ENCODE assay signal across 23 cellular contexts in genomic region chr14:105207996-105208737, GRCh38. TPM values are rescaled to one million over a fixed set of nuclear protein-coding genes. Genes with fewer than 3 reads are reported as not detected.
DNase-seq lines count a peak whose midpoint lies in the region; ATAC-seq and TF ChIP-seq lines count a peak whose summit lies in the region.
"Had no signal": no experiment of that assay in that cellular context is flagged by ENCODE, and none has a peak within 500 bp of the region (broad histone marks: within the 10 kb centered on the region; RNA-seq: fewer than 3 reads in every experiment).

No MANE protein-coding gene starts in this region.

- TF ChIP-seq CTCF in left ventricle myocardium inferior (IDR thresholded peaks at IDR 0.05; ENCODE audit: borderline replicate concordance) (no peak), HEK293 (tag by site-specific recombination; IDR thresholded peaks at IDR 0.05) (no peak)

- H2BK15ac ChIP-seq in mesenchymal stem cell (ENCODE audit: low read depth, poor library complexity, severe bottlenecking): no peak overlapping the region

- peak overlapping the region; percentile 39 for H4K8ac ChIP-seq in mesenchymal stem cell (ENCODE audit: low read length)

- no peak overlapping the region for H3K4ac ChIP-seq in mesenchymal stem cell (ENCODE audit: low read depth in 1 of 2, low read length in 2 of 2)

- H3K79me1 ChIP-seq in mesenchymal stem cell (replicated peaks; ENCODE audit: low read length, poor library complexity, severe bottlenecking): no peaks in the 10 kb centered on the region

- CTCF ChIA-PET in HEK293 (lab: Yijun Ruan, JAX): interaction anchor here (1.4 to 2.4 kb wide), 2 partner anchors 135 to 144 kb away, joined by 3 to 9 read pairs; no protein-coding TSS in a partner anchor

- no peak overlapping the region for H3K23ac ChIP-seq in mesenchymal stem cell (ENCODE audit: low read length in 2 of 2)

- H3K9me3 ChIP-seq in left ventricle myocardium inferior (replicated peaks) (no peaks in the 10 kb centered on the region), HEK293 (ENCODE audit: control insufficient read depth, insufficient read depth, low read depth, low read length) (no peaks in the 10 kb centered on the region), mesenchymal stem cell (ENCODE audit: control insufficient read depth, low read length) (no peaks in the 10 kb centered on the region)
- H3K9me3 ChIP-seq: BE2C, SJCRH30 had no signal

- no peak overlapping the region for H2BK5ac ChIP-seq in mesenchymal stem cell (ENCODE audit: low read depth, low read length, poor library complexity, severe bottlenecking)

- H3K27me3 ChIP-seq in left ventricle myocardium inferior (ENCODE audit: low read depth) (no peaks in the 10 kb centered on the region), mesenchymal stem cell (ENCODE audit: control insufficient read depth in 1 of 2, insufficient read depth in 1 of 2, low read length in 2 of 2) (peaks cover 0 to 8% of the 10 kb centered on the region in 2 experiments)
- H3K27me3 ChIP-seq: BE2C, SJCRH30 had no signal

- H3K4me3 ChIP-seq in left ventricle myocardium inferior (no peak overlapping the region), HEK293 (ENCODE audit: low read depth, low read length) (no peak overlapping the region), mesenchymal stem cell (ENCODE audit: insufficient read depth in 1 of 2, low read depth in 1 of 2, low read length in 2 of 2) (no peak overlapping the region)
- H3K4me3 ChIP-seq: GM23248, SJCRH30 had no signal

- DNase-seq in left ventricle myocardium inferior (no peak), cardiac septum (ENCODE audit: low spot score) (no peak), mesenchymal stem cell (no peak), RPMI8226 (no peak)
- no peak for DNase-seq in NK-92 treated with Interleukin-12 subunit alpha and Interleukin-12 subunit beta, amount 100 ng/mL, for 24 hours (lab: John Stamatoyannopoulos, UW)
- DNase-seq: ACHN; CD4-positive, alpha-beta T cell; GM23248; H9; HFFc6; IMR-90; NCI-H1048; NCI-H1417; NCI-H187; NCI-H2081 treated with DMSO at 0.1 percent for 48 hours; NCI-H2171; NCI-H226; NCI-H510A; SJCRH30 had no signal

- H3K4me1 ChIP-seq in left ventricle myocardium inferior: peaks cover 45% of the 10 kb centered on the region
- H3K4me1 ChIP-seq in HEK293 (ENCODE audit: control insufficient read depth, insufficient read depth, low read length): no peaks in the 10 kb centered on the region
- H3K4me1 ChIP-seq in mesenchymal stem cell (ENCODE audit: control insufficient read depth, insufficient read depth, low read depth, low read length): peaks cover 26% of the 10 kb centered on the region

- H4K91ac ChIP-seq in mesenchymal stem cell (ENCODE audit: low read length): peak overlapping the region; percentile 34

- H3K14ac ChIP-seq in mesenchymal stem cell (ENCODE audit: low read length in 2 of 2): no peak overlapping the region

- no peak overlapping the region for H2AK5ac ChIP-seq in mesenchymal stem cell (ENCODE audit: low read length, severe bottlenecking)

- H3K4me2 ChIP-seq in mesenchymal stem cell (ENCODE audit: low read length, poor library complexity, severe bottlenecking): no peak overlapping the region

- H3K27ac ChIP-seq in left ventricle myocardium inferior (replicated peaks) (peak overlapping the region; percentile 79), HEK293 (ENCODE audit: extremely low read depth, low read depth, low read length) (no peak overlapping the region), mesenchymal stem cell (ENCODE audit: low read length, poor library complexity, severe bottlenecking) (no peak overlapping the region)
- H3K27ac ChIP-seq: GM23248, SJCRH30 had no signal

- intact Hi-C loops in left ventricle myocardium inferior (cut with micrococcal nuclease) (no loop called here), cardiac septum (cut with DNase I) (no loop called here)

- no peak for ATAC-seq in GM21360 (IDR thresholded peaks at IDR 0.05; ENCODE audit: unreplicated experiment)
- ATAC-seq: SK-N-SH treated with all-trans-retinoic acid at 6 μM for 48 hours had no signal

- WGBS in mesenchymal stem cell: 88% methylated on average over 24 of the region's 25 CpGs

- no peak overlapping the region for H3K9ac ChIP-seq in mesenchymal stem cell (ENCODE audit: low read length)
- H3K9ac ChIP-seq: GM23248 had no signal

- no peak overlapping the region for H2AFZ ChIP-seq in mesenchymal stem cell (ENCODE audit: low read depth, low read length)
- H2AFZ ChIP-seq: GM23248 had no signal

- H3K18ac ChIP-seq in mesenchymal stem cell (ENCODE audit: low read depth in 1 of 2, low read length in 2 of 2): no peak overlapping the region

- H3K36me3 ChIP-seq in left ventricle myocardium inferior (peaks cover 31% of the 10 kb centered on the region), HEK293 (ENCODE audit: control insufficient read depth in 2 of 2, insufficient read depth in 1 of 2, low read length in 2 of 2) (peaks cover 0 to 21% of the 10 kb centered on the region in 2 experiments; a peak in 1 of 3 replicates), mesenchymal stem cell (ENCODE audit: control insufficient read depth in 1 of 2, insufficient read depth in 2 of 2, low read depth in 1 of 2, low read length in 2 of 2) (peaks cover 5 to 58% of the 10 kb centered on the region in 2 experiments)
- H3K36me3 ChIP-seq: SJCRH30 had no signal

- H2BK120ac ChIP-seq in mesenchymal stem cell (ENCODE audit: low read depth, low read length): no peak overlapping the region

- no peak overlapping the region for H2BK12ac ChIP-seq in mesenchymal stem cell (ENCODE audit: low read length in 2 of 2)

- POLR2A ChIA-PET in HEK293 (lab: Yijun Ruan, JAX): no interaction called here

TF ChIP-seq in HEK293, 187 proteins besides CTCF, POLR2A, EP300 and RAD21:
- 0 out of 2 replicates have a peak, but pooled peaks have one; percentile 29 for TF ChIP-seq SCRT1 (tag by site-specific recombination; IDR thresholded peaks at IDR 0.05; ENCODE audit: borderline replicate concordance)
- TF ChIP-seq SCRT2 (tag by site-specific recombination; IDR thresholded peaks at IDR 0.05): peak; percentile 75
- TF ChIP-seq KLF8 (tag by site-specific recombination; IDR thresholded peaks at IDR 0.05): no peak
- no peak for TF ChIP-seq ZNF629 (tag by site-specific recombination; IDR thresholded peaks at IDR 0.05)
- TF ChIP-seq ZNF341 (tag by site-specific recombination; IDR thresholded peaks at IDR 0.05; ENCODE audit: low read depth): no peak
- TF ChIP-seq ZNF354C (tag by site-specific recombination; IDR thresholded peaks at IDR 0.05; ENCODE audit: borderline replicate concordance, low read depth): no peak

RNA-seq across cellular contexts. Expression of gene NUDT14, which starts 27.1 kb away (rescaled TPM):
- total RNA-seq in left ventricle myocardium inferior: 22.9 TPM
- total RNA-seq in cardiac septum: 27.1 TPM
- polyA plus RNA-seq in mesenchymal stem cell (2013, experiment 1 of 2): 18.8 TPM
- polyA plus RNA-seq in mesenchymal stem cell (2013, experiment 2 of 2): 21.0 TPM

RNA-seq across cellular contexts. Expression of gene JAG2, which starts 39.6 kb away (rescaled TPM):
- 26.1 TPM for total RNA-seq in left ventricle myocardium inferior
- total RNA-seq in cardiac septum: 36.7 TPM
- polyA plus RNA-seq in mesenchymal stem cell (2013, experiment 1 of 2): 0.94 TPM
- polyA plus RNA-seq in mesenchymal stem cell (2013, experiment 2 of 2): 0.81 TPM
- polyA plus RNA-seq: GM23248 had no signal

RNA-seq across cellular contexts. Expression of gene BTBD6, which starts 40.2 kb away (rescaled TPM):
- total RNA-seq in left ventricle myocardium inferior (45.3 TPM), cardiac septum (34.9 TPM)
- 21.9 TPM for polyA plus RNA-seq in mesenchymal stem cell (2013, experiment 1 of 2)
- 23.4 TPM for polyA plus RNA-seq in mesenchymal stem cell (2013, experiment 2 of 2)
- total RNA-seq: SJCRH30 had no signal
